Comparison of ENCODE assay signal across 1 cellular context in the genomic region with DNA sequence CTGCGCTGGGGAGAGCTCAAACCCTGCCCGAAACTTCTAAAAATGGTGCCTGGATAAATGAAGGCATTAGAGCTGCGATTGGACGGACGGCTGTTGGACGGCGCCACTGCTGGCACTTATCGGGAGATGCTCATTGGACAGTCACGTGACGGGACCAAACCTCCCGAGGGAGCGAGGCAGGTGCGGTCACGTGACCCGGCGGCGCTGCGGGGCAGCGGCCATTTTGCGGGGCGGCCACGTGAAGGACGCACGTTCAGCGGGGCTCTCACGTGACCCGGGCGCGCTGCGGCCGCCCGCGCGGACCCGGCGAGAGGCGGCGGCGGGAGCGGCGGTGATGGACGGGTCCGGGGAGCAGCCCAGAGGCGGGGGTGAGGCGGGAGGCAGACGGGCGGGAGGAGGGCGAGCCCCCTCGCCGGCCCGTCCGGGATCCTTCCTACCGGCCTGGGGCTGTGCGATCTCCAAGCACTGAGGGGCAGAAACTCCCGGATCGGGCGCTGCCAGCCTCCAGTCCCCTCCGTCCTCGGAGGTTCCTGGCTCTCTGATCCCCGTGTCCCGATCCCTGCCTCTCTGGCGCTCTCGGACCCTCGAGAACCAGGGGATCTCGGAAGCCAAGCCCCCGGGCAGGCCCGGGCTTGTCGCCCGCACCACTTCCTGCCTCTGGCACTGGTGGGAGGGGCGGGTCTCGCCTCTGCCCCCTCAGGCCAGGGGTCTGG.
TF ChIP-seq lines count a peak whose summit lies in the region.

A gene (plus strand): TSS at position 281 of the 713 bp plus-strand sequence. CDS start 54 bp downstream, at position 335.

TF ChIP-seq in HepG2, 621 proteins besides CTCF, POLR2A, EP300 and RAD21 (continued from another document and continues in another):
- no peak for TF ChIP-seq NFE2L1 (CRISPR knock-in tag; IDR thresholded peaks at IDR 0.05; ENCODE audit: borderline replicate concordance)
- TF ChIP-seq TARDBP (CRISPR knock-in tag; IDR thresholded peaks at IDR 0.05): peak; percentile 57; the same call in 1 of the 2 replicates
- TF ChIP-seq SALL2 (CRISPR knock-in tag; IDR thresholded peaks at IDR 0.05): peak; percentile 86
- TF ChIP-seq ZFP62 (CRISPR knock-in tag; IDR thresholded peaks at IDR 0.05): no peak
- TF ChIP-seq, protein P1, sequence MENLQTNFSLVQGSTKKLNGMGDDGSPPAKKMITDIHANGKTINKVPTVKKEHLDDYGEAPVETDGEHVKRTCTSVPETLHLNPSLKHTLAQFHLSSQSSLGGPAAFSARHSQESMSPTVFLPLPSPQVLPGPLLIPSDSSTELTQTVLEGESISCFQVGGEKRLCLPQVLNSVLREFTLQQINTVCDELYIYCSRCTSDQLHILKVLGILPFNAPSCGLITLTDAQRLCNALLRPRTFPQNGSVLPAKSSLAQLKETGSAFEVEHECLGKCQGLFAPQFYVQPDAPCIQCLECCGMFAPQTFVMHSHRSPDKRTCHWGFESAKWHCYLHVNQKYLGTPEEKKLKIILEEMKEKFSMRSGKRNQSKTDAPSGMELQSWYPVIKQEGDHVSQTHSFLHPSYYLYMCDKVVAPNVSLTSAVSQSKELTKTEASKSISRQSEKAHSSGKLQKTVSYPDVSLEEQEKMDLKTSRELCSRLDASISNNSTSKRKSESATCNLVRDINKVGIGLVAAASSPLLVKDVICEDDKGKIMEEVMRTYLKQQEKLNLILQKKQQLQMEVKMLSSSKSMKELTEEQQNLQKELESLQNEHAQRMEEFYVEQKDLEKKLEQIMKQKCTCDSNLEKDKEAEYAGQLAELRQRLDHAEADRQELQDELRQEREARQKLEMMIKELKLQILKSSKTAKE (CRISPR knock-in tag; IDR thresholded peaks at IDR 0.05; ENCODE audit: borderline replicate concordance): no peak
- TF ChIP-seq SALL1 (CRISPR knock-in tag; IDR thresholded peaks at IDR 0.05): peak; percentile 85
- no peak for TF ChIP-seq TEAD2 (CRISPR knock-in tag; IDR thresholded peaks at IDR 0.05)
- no peak for TF ChIP-seq ZNF850 (CRISPR knock-in tag; conservative IDR thresholded peaks at IDR 0.05)
- TF ChIP-seq ZBTB8A (CRISPR knock-in tag; IDR thresholded peaks at IDR 0.05; ENCODE audit: borderline replicate concordance, low read depth): no peak
- TF ChIP-seq XBP1 (CRISPR knock-in tag; IDR thresholded peaks at IDR 0.05): no peak
- TF ChIP-seq NR1H2 (CRISPR knock-in tag; IDR thresholded peaks at IDR 0.05; ENCODE audit: borderline replicate concordance, low read depth): no peak
- no peak for TF ChIP-seq CENPX (CRISPR knock-in tag; IDR thresholded peaks at IDR 0.05)
- TF ChIP-seq, protein P2, sequence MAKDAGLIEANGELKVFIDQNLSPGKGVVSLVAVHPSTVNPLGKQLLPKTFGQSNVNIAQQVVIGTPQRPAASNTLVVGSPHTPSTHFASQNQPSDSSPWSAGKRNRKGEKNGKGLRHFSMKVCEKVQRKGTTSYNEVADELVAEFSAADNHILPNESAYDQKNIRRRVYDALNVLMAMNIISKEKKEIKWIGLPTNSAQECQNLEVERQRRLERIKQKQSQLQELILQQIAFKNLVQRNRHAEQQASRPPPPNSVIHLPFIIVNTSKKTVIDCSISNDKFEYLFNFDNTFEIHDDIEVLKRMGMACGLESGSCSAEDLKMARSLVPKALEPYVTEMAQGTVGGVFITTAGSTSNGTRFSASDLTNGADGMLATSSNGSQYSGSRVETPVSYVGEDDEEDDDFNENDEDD (CRISPR knock-in tag; IDR thresholded peaks at IDR 0.05; ENCODE audit: borderline replicate concordance): peak; percentile 72; the same call in 1 of the 2 replicates
- TF ChIP-seq ZNF44 (CRISPR knock-in tag; IDR thresholded peaks at IDR 0.05): no peak
- peak; percentile 70; the same call in 1 of the 2 replicates for TF ChIP-seq ZSCAN25 (CRISPR knock-in tag; IDR thresholded peaks at IDR 0.05)
- TF ChIP-seq, protein P3, sequence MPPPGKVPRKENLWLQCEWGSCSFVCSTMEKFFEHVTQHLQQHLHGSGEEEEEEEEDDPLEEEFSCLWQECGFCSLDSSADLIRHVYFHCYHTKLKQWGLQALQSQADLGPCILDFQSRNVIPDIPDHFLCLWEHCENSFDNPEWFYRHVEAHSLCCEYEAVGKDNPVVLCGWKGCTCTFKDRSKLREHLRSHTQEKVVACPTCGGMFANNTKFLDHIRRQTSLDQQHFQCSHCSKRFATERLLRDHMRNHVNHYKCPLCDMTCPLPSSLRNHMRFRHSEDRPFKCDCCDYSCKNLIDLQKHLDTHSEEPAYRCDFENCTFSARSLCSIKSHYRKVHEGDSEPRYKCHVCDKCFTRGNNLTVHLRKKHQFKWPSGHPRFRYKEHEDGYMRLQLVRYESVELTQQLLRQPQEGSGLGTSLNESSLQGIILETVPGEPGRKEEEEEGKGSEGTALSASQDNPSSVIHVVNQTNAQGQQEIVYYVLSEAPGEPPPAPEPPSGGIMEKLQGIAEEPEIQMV (CRISPR knock-in tag; IDR thresholded peaks at IDR 0.05; ENCODE audit: low read depth): peak; percentile 86
- TF ChIP-seq SMAD9 (CRISPR knock-in tag; IDR thresholded peaks at IDR 0.05): no peak
- TF ChIP-seq ZNF777 (CRISPR knock-in tag; IDR thresholded peaks at IDR 0.05): peak; percentile 97
- TF ChIP-seq, protein P4, sequence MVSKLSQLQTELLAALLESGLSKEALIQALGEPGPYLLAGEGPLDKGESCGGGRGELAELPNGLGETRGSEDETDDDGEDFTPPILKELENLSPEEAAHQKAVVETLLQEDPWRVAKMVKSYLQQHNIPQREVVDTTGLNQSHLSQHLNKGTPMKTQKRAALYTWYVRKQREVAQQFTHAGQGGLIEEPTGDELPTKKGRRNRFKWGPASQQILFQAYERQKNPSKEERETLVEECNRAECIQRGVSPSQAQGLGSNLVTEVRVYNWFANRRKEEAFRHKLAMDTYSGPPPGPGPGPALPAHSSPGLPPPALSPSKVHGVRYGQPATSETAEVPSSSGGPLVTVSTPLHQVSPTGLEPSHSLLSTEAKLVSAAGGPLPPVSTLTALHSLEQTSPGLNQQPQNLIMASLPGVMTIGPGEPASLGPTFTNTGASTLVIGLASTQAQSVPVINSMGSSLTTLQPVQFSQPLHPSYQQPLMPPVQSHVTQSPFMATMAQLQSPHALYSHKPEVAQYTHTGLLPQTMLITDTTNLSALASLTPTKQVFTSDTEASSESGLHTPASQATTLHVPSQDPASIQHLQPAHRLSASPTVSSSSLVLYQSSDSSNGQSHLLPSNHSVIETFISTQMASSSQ (IDR thresholded peaks at IDR 0.05; ENCODE audit: low read depth): no peak; the same call in 1 of the 2 replicates
- TF ChIP-seq, protein P4 (CRISPR knock-in tag; IDR thresholded peaks at IDR 0.05; ENCODE audit: borderline replicate concordance): peak; percentile 70
- TF ChIP-seq, protein P5, sequence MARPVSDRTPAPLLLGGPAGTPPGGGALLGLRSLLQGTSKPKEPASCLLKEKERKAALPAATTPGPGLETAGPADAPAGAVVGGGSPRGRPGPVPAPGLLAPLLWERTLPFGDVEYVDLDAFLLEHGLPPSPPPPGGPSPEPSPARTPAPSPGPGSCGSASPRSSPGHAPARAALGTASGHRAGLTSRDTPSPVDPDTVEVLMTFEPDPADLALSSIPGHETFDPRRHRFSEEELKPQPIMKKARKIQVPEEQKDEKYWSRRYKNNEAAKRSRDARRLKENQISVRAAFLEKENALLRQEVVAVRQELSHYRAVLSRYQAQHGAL (CRISPR knock-in tag; IDR thresholded peaks at IDR 0.05; ENCODE audit: not compliant biosample characterization): peak; percentile 71
- TF ChIP-seq RARA (CRISPR knock-in tag; IDR thresholded peaks at IDR 0.05): 0 out of 2 replicates have a peak, but pooled peaks have one; percentile 5
- TF ChIP-seq ZNF224 (CRISPR knock-in tag; IDR thresholded peaks at IDR 0.05): no peak
- no peak for TF ChIP-seq ZNF878 (CRISPR knock-in tag; IDR thresholded peaks at IDR 0.05)
- TF ChIP-seq, protein P6, sequence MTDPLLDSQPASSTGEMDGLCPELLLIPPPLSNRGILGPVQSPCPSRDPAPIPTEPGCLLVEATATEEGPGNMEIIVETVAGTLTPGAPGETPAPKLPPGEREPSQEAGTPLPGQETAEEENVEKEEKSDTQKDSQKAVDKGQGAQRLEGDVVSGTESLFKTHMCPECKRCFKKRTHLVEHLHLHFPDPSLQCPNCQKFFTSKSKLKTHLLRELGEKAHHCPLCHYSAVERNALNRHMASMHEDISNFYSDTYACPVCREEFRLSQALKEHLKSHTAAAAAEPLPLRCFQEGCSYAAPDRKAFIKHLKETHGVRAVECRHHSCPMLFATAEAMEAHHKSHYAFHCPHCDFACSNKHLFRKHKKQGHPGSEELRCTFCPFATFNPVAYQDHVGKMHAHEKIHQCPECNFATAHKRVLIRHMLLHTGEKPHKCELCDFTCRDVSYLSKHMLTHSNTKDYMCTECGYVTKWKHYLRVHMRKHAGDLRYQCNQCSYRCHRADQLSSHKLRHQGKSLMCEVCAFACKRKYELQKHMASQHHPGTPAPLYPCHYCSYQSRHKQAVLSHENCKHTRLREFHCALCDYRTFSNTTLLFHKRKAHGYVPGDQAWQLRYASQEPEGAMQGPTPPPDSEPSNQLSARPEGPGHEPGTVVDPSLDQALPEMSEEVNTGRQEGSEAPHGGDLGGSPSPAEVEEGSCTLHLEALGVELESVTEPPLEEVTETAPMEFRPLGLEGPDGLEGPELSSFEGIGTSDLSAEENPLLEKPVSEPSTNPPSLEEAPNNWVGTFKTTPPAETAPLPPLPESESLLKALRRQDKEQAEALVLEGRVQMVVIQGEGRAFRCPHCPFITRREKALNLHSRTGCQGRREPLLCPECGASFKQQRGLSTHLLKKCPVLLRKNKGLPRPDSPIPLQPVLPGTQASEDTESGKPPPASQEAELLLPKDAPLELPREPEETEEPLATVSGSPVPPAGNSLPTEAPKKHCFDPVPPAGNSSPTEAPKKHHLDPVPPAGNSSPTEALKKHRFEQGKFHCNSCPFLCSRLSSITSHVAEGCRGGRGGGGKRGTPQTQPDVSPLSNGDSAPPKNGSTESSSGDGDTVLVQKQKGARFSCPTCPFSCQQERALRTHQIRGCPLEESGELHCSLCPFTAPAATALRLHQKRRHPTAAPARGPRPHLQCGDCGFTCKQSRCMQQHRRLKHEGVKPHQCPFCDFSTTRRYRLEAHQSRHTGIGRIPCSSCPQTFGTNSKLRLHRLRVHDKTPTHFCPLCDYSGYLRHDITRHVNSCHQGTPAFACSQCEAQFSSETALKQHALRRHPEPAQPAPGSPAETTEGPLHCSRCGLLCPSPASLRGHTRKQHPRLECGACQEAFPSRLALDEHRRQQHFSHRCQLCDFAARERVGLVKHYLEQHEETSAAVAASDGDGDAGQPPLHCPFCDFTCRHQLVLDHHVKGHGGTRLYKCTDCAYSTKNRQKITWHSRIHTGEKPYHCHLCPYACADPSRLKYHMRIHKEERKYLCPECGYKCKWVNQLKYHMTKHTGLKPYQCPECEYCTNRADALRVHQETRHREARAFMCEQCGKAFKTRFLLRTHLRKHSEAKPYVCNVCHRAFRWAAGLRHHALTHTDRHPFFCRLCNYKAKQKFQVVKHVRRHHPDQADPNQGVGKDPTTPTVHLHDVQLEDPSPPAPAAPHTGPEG (CRISPR knock-in tag; IDR thresholded peaks at IDR 0.05): peak; percentile 92
- TF ChIP-seq THAP11 (CRISPR knock-in tag; IDR thresholded peaks at IDR 0.05): peak; percentile 90
- TF ChIP-seq, protein P7, sequence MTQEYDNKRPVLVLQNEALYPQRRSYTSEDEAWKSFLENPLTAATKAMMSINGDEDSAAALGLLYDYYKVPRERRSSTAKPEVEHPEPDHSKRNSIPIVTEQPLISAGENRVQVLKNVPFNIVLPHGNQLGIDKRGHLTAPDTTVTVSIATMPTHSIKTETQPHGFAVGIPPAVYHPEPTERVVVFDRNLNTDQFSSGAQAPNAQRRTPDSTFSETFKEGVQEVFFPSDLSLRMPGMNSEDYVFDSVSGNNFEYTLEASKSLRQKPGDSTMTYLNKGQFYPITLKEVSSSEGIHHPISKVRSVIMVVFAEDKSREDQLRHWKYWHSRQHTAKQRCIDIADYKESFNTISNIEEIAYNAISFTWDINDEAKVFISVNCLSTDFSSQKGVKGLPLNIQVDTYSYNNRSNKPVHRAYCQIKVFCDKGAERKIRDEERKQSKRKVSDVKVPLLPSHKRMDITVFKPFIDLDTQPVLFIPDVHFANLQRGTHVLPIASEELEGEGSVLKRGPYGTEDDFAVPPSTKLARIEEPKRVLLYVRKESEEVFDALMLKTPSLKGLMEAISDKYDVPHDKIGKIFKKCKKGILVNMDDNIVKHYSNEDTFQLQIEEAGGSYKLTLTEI (CRISPR knock-in tag; conservative IDR thresholded peaks at IDR 0.05): no peak
- 0 out of 2 replicates have a peak, but pooled peaks have one; percentile 30 for TF ChIP-seq SIN3B (IDR thresholded peaks at IDR 0.05; ENCODE audit: low read length)
- TF ChIP-seq HOXA9 (CRISPR knock-in tag; IDR thresholded peaks at IDR 0.05; ENCODE audit: borderline replicate concordance): 0 out of 2 replicates have a peak, but pooled peaks have one; percentile 54
- TF ChIP-seq TBP (CRISPR knock-in tag; IDR thresholded peaks at IDR 0.05): no peak
- peak; percentile 2 for TF ChIP-seq U2AF1 (optimal IDR thresholded peaks at IDR 0.05; ENCODE audit: low read depth, low read length)
- TF ChIP-seq ZNF782 (CRISPR knock-in tag; IDR thresholded peaks at IDR 0.05; ENCODE audit: borderline replicate concordance): no peak
- TF ChIP-seq ZNF101 (CRISPR knock-in tag; IDR thresholded peaks at IDR 0.05; ENCODE audit: borderline replicate concordance, low read depth): no peak
- no peak for TF ChIP-seq JUNB (CRISPR knock-in tag; IDR thresholded peaks at IDR 0.05; ENCODE audit: borderline replicate concordance)
- TF ChIP-seq PHF21A (CRISPR knock-in tag; IDR thresholded peaks at IDR 0.05): peak; percentile 31; the same call in 1 of the 2 replicates
- TF ChIP-seq MXI1 (IDR thresholded peaks at IDR 0.05; ENCODE audit: borderline replicate concordance, low read depth, low read length): peak; percentile 82; the same call in 1 of the 3 replicates
- TF ChIP-seq ZNF776 (CRISPR knock-in tag; IDR thresholded peaks at IDR 0.05): peak; percentile 89
- no peak for TF ChIP-seq MAFG (CRISPR knock-in tag; IDR thresholded peaks at IDR 0.05)
- no peak for TF ChIP-seq TRIM24 (CRISPR knock-in tag; IDR thresholded peaks at IDR 0.05)
- TF ChIP-seq, protein P8, sequence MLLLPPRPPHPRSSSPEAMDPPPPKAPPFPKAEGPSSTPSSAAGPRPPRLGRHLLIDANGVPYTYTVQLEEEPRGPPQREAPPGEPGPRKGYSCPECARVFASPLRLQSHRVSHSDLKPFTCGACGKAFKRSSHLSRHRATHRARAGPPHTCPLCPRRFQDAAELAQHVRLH (CRISPR knock-in tag; IDR thresholded peaks at IDR 0.05; ENCODE audit: borderline replicate concordance, low read depth): 0 out of 2 replicates have a peak, but pooled peaks have one; percentile 45
- TF ChIP-seq KLF6 (CRISPR knock-in tag; IDR thresholded peaks at IDR 0.05): peak; percentile 64; the same call in 1 of the 2 replicates
- no peak for TF ChIP-seq STAG1 (CRISPR knock-in tag; IDR thresholded peaks at IDR 0.05)
- TF ChIP-seq ZSCAN20 (CRISPR knock-in tag; IDR thresholded peaks at IDR 0.05; ENCODE audit: borderline replicate concordance): peak; percentile 43; the same call in 1 of the 2 replicates
